15 cellular contexts compared by ENCODE assay signal in the genomic region with DNA sequence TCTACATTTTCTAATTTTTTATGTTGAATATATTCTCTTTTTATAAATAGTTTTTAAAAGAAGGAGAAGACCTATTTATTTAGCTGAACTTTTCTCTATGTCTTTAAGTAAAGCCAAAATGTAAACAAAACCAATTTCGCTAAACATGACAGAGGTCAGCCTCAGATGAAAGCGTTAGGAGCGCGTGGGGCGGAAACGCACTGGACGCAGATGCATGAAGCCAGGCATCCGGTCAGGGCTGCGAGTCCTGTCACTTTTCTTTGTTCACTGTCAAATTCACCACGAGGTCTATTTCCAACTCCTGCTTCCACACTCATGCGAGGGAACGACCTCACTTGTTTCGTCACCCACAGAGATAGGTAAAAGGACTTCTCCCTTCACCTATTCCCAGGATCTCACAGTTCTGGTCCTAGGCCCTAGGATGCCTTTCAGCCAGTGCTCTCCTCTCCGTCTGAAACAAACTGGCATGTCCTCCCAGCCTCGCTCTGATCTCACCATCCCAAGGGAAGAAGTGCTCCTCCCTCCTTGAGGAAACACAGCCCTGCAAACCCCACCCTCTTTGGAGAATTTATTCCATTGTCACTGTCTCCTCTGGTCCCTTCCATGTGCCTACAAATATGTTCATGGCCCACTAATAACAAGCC. TPM values are rescaled to one million over a fixed set of nuclear protein-coding genes. Genes with fewer than 3 reads are reported as not detected.
A peak's percentile ranks its signal among the peaks of the same experiment; 100 is the strongest.
DNase-seq lines count a peak whose midpoint lies in the region; ATAC-seq and TF ChIP-seq lines count a peak whose summit lies in the region.
"Had no signal": no experiment of that assay in that cellular context is flagged by ENCODE, and none has a peak within 500 bp of the region (broad histone marks: within the 10 kb centered on the region; RNA-seq: fewer than 3 reads in every experiment).

No MANE protein-coding gene starts in this region.

- DNase-seq in AG20443 (ENCODE audit: low spot score) (peak; percentile 73), ascending aorta (ENCODE audit: low spot score in 2 of 2) (no peak), left ventricle myocardium inferior (peak; percentile 43), gastrocnemius medialis (peak in 1 of 2 donors; percentile 62), omental fat pad (ENCODE audit: low spot score) (no peak)
- no peak for DNase-seq in activated T-cell treated with anti-CD3 and anti-CD28 coated beads, Interleukin-2, amount 50 U/mL, for 24 hours
- DNase-seq in naive thymus-derived CD4-positive, alpha-beta T cell = no peak
- DNase-seq: activated gamma-delta T cell treated with Interleukin-2 at 50 U/mL for 16 hours; DMS 273 treated with DMSO at 0.1 percent for 48 hours; effector CD4-positive, alpha-beta T cell; kidney; NCI-H446 treated with DMSO at 0.1 percent for 48 hours; stimulated activated CD4-positive, alpha-beta T cell treated with anti-CD3 and anti-CD28 coated beads, Interleukin-2, amount 100 ng/mL, for 48 hours had no signal

- POLR2A ChIA-PET in naive thymus-derived CD4-positive, alpha-beta T cell (lab: Charles Lee) = no interaction called here

- peak overlapping the region; percentile 89 to 91 for H3K27ac ChIP-seq in ascending aorta
- H3K27ac ChIP-seq in left ventricle myocardium inferior (replicated peaks) = peak overlapping the region; percentile 68
- H3K27ac ChIP-seq in gastrocnemius medialis = peak overlapping the region; percentile 39 to 62 (median 53)
- H3K27ac ChIP-seq in naive thymus-derived CD4-positive, alpha-beta T cell (ENCODE audit: low read depth, low read length) = no peak overlapping the region

- TF ChIP-seq CTCF in ascending aorta (IDR thresholded peaks at IDR 0.05) (no peak), left ventricle myocardium inferior (IDR thresholded peaks at IDR 0.05; ENCODE audit: borderline replicate concordance) (no peak), gastrocnemius medialis (IDR thresholded peaks at IDR 0.05 in 4 of 5, conservative IDR thresholded peaks at IDR 0.05 in 1 of 5) (no peak), omental fat pad (IDR thresholded peaks at IDR 0.05) (no peak)

- H3K36me3 Mint-ChIP-seq in activated T-cell treated with anti-CD3 and anti-CD28 coated beads, Interleukin-2, amount 50 U/mL, for 24 hours (ENCODE audit: low read depth) = no peaks in the 10 kb centered on the region
- no peaks in the 10 kb centered on the region for H3K36me3 Mint-ChIP-seq in naive thymus-derived CD4-positive, alpha-beta T cell

- peaks cover 1% of the 10 kb centered on the region for H3K4me1 Mint-ChIP-seq in activated T-cell treated with anti-CD3 and anti-CD28 coated beads, Interleukin-2, amount 50 U/mL, for 24 hours (ENCODE audit: low read depth)
- H3K4me1 Mint-ChIP-seq in naive thymus-derived CD4-positive, alpha-beta T cell = peaks cover 3 to 7% (median 5%) of the 10 kb centered on the region in 7 donors

- H3K27ac Mint-ChIP-seq in activated T-cell treated with anti-CD3 and anti-CD28 coated beads, Interleukin-2, amount 50 U/mL, for 24 hours = no peak overlapping the region
- H3K27ac Mint-ChIP-seq in naive thymus-derived CD4-positive, alpha-beta T cell = no peak overlapping the region

- H3K4me3 ChIP-seq in ascending aorta (no peak overlapping the region), left ventricle myocardium inferior (no peak overlapping the region), gastrocnemius medialis (no peak overlapping the region)
- H3K4me3 ChIP-seq in naive thymus-derived CD4-positive, alpha-beta T cell (ENCODE audit: low read length) = no peak overlapping the region

- H3K36me3 ChIP-seq in ascending aorta (peaks cover 0 to 23% of the 10 kb centered on the region in 2 donors), left ventricle myocardium inferior (peaks cover 10% of the 10 kb centered on the region), gastrocnemius medialis (no peaks in the 10 kb centered on the region)
- no peaks in the 10 kb centered on the region for H3K36me3 ChIP-seq in naive thymus-derived CD4-positive, alpha-beta T cell (ENCODE audit: control insufficient read depth in 2 of 3, insufficient read depth in 3 of 3, low read length in 3 of 3)

- CTCF ChIA-PET in naive thymus-derived CD4-positive, alpha-beta T cell (lab: Charles Lee) = no interaction called here

- no peak overlapping the region for H3K4me3 Mint-ChIP-seq in activated T-cell treated with anti-CD3 and anti-CD28 coated beads, Interleukin-2, amount 50 U/mL, for 24 hours
- H3K4me3 Mint-ChIP-seq in naive thymus-derived CD4-positive, alpha-beta T cell = no peak overlapping the region

- ATAC-seq in gastrocnemius medialis = peak; percentile 47 to 69
- no peak for ATAC-seq in GM18909 (IDR thresholded peaks at IDR 0.05; ENCODE audit: poor library complexity, unreplicated experiment)
- no peak for ATAC-seq in naive thymus-derived CD4-positive, alpha-beta T cell
- ATAC-seq in omental fat pad (ENCODE audit: low FRiP score) = no peak
- ATAC-seq: SK-N-SH treated with all-trans-retinoic acid at 6 μM for 48 hours had no signal

- in situ Hi-C loops in gastrocnemius medialis (cut with MboI; ENCODE audit: low sequenced_read_pairs in 4 of 4) = no loop called here

- H3K9me3 ChIP-seq in ascending aorta (no peaks in the 10 kb centered on the region), left ventricle myocardium inferior (replicated peaks) (no peaks in the 10 kb centered on the region), gastrocnemius medialis (no peaks in the 10 kb centered on the region)
- no peaks in the 10 kb centered on the region for H3K9me3 ChIP-seq in naive thymus-derived CD4-positive, alpha-beta T cell (ENCODE audit: control insufficient read depth in 2 of 3, low read length in 3 of 3)

- H3K4me1 ChIP-seq in ascending aorta (peaks cover 20 to 72% of the 10 kb centered on the region in 2 donors), left ventricle myocardium inferior (peaks cover 57% of the 10 kb centered on the region), gastrocnemius medialis (peaks cover 0 to 2% of the 10 kb centered on the region in 2 donors)
- no peaks in the 10 kb centered on the region for H3K4me1 ChIP-seq in naive thymus-derived CD4-positive, alpha-beta T cell (ENCODE audit: control insufficient read depth in 2 of 2, insufficient read depth in 2 of 2, low read length in 2 of 2)

- intact Hi-C loops in ascending aorta (cut with DNase I) (no loop called here), left ventricle myocardium inferior (cut with micrococcal nuclease) (no loop called here), gastrocnemius medialis (cut with DNase I; ENCODE audit: low total_unique reads) (no loop called here)
- intact Hi-C loops in naive thymus-derived CD4-positive, alpha-beta T cell (cut with micrococcal nuclease) = no loop called here

- H3K9me3 Mint-ChIP-seq in activated T-cell treated with anti-CD3 and anti-CD28 coated beads, Interleukin-2, amount 50 U/mL, for 24 hours = no peaks in the 10 kb centered on the region
- no peaks in the 10 kb centered on the region for H3K9me3 Mint-ChIP-seq in naive thymus-derived CD4-positive, alpha-beta T cell

- H3K27me3 ChIP-seq in ascending aorta (no peaks in the 10 kb centered on the region), left ventricle myocardium inferior (ENCODE audit: low read depth) (no peaks in the 10 kb centered on the region), gastrocnemius medialis (no peaks in the 10 kb centered on the region)
- no peaks in the 10 kb centered on the region for H3K27me3 ChIP-seq in naive thymus-derived CD4-positive, alpha-beta T cell (ENCODE audit: control insufficient read depth in 2 of 2, insufficient read depth in 2 of 2, low read length in 2 of 2)

- peaks cover 7% of the 10 kb centered on the region for H3K27me3 Mint-ChIP-seq in activated T-cell treated with anti-CD3 and anti-CD28 coated beads, Interleukin-2, amount 50 U/mL, for 24 hours
- H3K27me3 Mint-ChIP-seq in naive thymus-derived CD4-positive, alpha-beta T cell = peaks cover 0 to 39% (median 4%) of the 10 kb centered on the region in 5 donors

- TF ChIP-seq POLR2A in gastrocnemius medialis (IDR thresholded peaks at IDR 0.05) = peak in 1 of 2 donors; percentile 30

RNA-seq across cellular contexts. Expression of a gene that starts 57.9 kb away (rescaled TPM):
- 595 TPM for total RNA-seq in ascending aorta
- total RNA-seq in left ventricle myocardium inferior = 122 TPM
- total RNA-seq in gastrocnemius medialis = 100 to 1,000 TPM in 1 of 4 donors, 10 to 100 TPM in 3; 35.2 to 101 (median 71.3) TPM
- total RNA-seq in naive thymus-derived CD4-positive, alpha-beta T cell = 1 to 10 TPM in 3 of 5 experiments, under 1 TPM in 1, not detected in 1; 0.29 to 3.5 (median 2.5) TPM
- polyA plus RNA-seq in naive thymus-derived CD4-positive, alpha-beta T cell = under 1 TPM in 1 of 2 donors, not detected in 1; 0.70 TPM
- total RNA-seq in omental fat pad = 100 to 1,000 TPM; 155 to 452 (median 234) TPM

Comparison
In these comparisons a context has a peak if more than half of its experiments do, and no peak if none do; other contexts are left out.
1. DNase-seq: peak in AG20443 (single experiment) and left ventricle myocardium inferior (single experiment); none in ascending aorta (0 of 2), activated T-cell treated with anti-CD3 and anti-CD28 coated beads, Interleukin-2, amount 50 U/mL, for 24 hours (single experiment), naive thymus-derived CD4-positive, alpha-beta T cell (0 of 9) and omental fat pad (single experiment).
2. ATAC-seq: peak in gastrocnemius medialis (2 of 2); none in GM18909 (single experiment), naive thymus-derived CD4-positive, alpha-beta T cell (single experiment) and omental fat pad (single experiment).
3. RNA of a gene that starts 57.9 kb away (total RNA-seq): 595 TPM in ascending aorta (single experiment), 155 to 452 TPM in omental fat pad, 122 TPM in left ventricle myocardium inferior (single experiment) and 35.2 to 101 TPM in gastrocnemius medialis; 0.29 to 3.5 TPM in naive thymus-derived CD4-positive, alpha-beta T cell; every median in the first group is over 4 times any median in the second.